Comparison of ENCODE assay signal across 9 cellular contexts in the genomic region with DNA sequence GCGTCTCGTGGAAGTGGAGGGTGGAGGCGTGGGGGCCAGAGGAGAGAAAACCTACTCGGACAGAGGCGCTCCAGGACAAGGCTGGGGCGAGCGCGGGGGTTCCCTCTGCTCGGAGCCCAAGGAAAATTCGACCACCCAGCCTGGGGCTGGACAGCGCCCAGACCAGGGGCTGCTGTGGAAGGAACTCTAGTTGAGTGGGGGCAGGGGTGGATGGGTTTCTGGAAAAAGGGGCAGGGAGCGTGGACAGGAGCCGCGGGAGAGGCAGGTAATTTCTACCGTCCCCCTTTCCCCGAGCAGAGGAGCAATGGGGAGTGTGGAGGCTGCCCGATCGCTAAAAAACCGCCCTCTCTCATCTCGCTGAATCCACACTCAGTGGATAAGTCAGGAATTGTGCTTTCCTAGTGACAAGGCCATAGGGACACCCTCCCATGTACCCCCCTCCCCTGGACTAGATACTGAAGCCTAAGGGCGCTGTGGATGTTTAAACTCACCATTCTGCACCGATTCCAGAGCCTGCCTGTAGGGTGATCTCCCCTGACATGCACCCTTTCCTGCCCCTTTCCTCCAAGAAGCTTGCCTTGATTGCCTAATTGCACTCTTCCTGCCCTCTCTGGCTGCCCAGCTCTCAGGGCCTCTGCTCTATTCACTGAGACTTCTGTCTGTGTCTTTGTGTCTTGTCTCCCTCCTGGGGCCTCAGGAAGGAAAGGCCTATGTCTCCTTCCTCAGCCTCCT.
DNase-seq lines count a peak whose midpoint lies in the region; ATAC-seq, FAIRE-seq and TF ChIP-seq lines count a peak whose summit lies in the region.
"Had no signal": no experiment of that assay in that cellular context is flagged by ENCODE, and none has a peak within 500 bp of the region (broad histone marks: within the 10 kb centered on the region; RNA-seq: fewer than 3 reads in every experiment).

No MANE protein-coding gene starts in this region.

- no peak for FAIRE-seq in H54 (lab: Jason Lieb, UNC)
- FAIRE-seq: A204.1 had no signal

- H3K27ac Mint-ChIP-seq in WTC11 = peak overlapping the region; percentile 98
- peak overlapping the region; percentile 93 for H3K27ac Mint-ChIP-seq in glutamatergic neuron (ENCODE audit: unreplicated experiment)

- CTCF ChIA-PET in WTC11 (lab: Charles Lee) = interaction anchor here (0.6 to 5.9 kb wide), 17 partner anchors 9 to 423 kb away, joined by 3 to 45 read pairs (median 4); partner anchors contain the start of genes IFT20, TMEM97 and TNFAIP1

- H3K9me3 ChIP-seq in gastrocnemius medialis = no peaks in the 10 kb centered on the region

- H3K36me3 Mint-ChIP-seq in WTC11 (peaks cover 4% of the 10 kb centered on the region; the same call in 1 of the 2 replicates), glutamatergic neuron (ENCODE audit: unreplicated experiment) (no peaks in the 10 kb centered on the region)

- H3K27me3 Mint-ChIP-seq in WTC11 (ENCODE audit: low read depth) (peaks cover 4% of the 10 kb centered on the region; the same call in 1 of the 2 replicates), glutamatergic neuron (ENCODE audit: unreplicated experiment) (peaks cover 5% of the 10 kb centered on the region)

- H3K36me3 ChIP-seq in gastrocnemius medialis = no peaks in the 10 kb centered on the region

- TF ChIP-seq CTCF in WTC11 (IDR thresholded peaks at IDR 0.05) = no peak
- peak; percentile 41 for TF ChIP-seq CTCF in glutamatergic neuron (IDR thresholded peaks at IDR 0.05; ENCODE audit: partially characterized antibody, unreplicated experiment)
- TF ChIP-seq CTCF in gastrocnemius medialis (IDR thresholded peaks at IDR 0.05 in 4 of 5, conservative IDR thresholded peaks at IDR 0.05 in 1 of 5) = no peak

- in situ Hi-C loops in gastrocnemius medialis (cut with MboI; ENCODE audit: low sequenced_read_pairs in 4 of 4) = loop anchor here in 1 of 4 donors (25.0 kb wide), 1 partner anchor 184 kb away; the partner anchor contains the start of gene SLC46A1

- DNase-seq in DMS 273 (lab: John Stamatoyannopoulos, UW; ENCODE audit: unreplicated experiment) = peak; percentile 17
- no peak for DNase-seq in DMS 273 treated with DMSO at 0.1 percent for 48 hours (lab: John Stamatoyannopoulos, UW)
- no peak for DNase-seq in WTC11 (ENCODE audit: low spot score)
- no peak for DNase-seq in glutamatergic neuron
- no peak for DNase-seq in gastrocnemius medialis
- no peak for DNase-seq in H54 (ENCODE audit: insufficient read length, low spot score)
- DNase-seq in NCI-H1436 (lab: John Stamatoyannopoulos, UW) = no peak
- no peak for DNase-seq in superior temporal gyrus (ENCODE audit: extremely low spot score)

- H3K9me3 Mint-ChIP-seq in WTC11 = no peaks in the 10 kb centered on the region
- peaks cover 5% of the 10 kb centered on the region for H3K9me3 Mint-ChIP-seq in glutamatergic neuron (ENCODE audit: unreplicated experiment)

- H3K4me3 ChIP-seq in gastrocnemius medialis = peak overlapping the region in 3 of 4 donors; percentile 24 to 36 (median 35)

- H3K4me1 Mint-ChIP-seq in WTC11 (peaks cover 24% of the 10 kb centered on the region), glutamatergic neuron (ENCODE audit: low read depth, unreplicated experiment) (peaks cover 10% of the 10 kb centered on the region)

- no peak for TF ChIP-seq POLR2A in gastrocnemius medialis (IDR thresholded peaks at IDR 0.05)
- TF ChIP-seq POLR2A in H54 (IDR thresholded peaks at IDR 0.05; ENCODE audit: low read depth, low read length) = no peak

- intact Hi-C loops in gastrocnemius medialis (cut with DNase I; ENCODE audit: low total_unique reads) = no loop called here

- H3K27ac ChIP-seq in gastrocnemius medialis = no peak overlapping the region

- H3K4me3 Mint-ChIP-seq in WTC11 (peak overlapping the region; percentile 97), glutamatergic neuron (ENCODE audit: unreplicated experiment) (peak overlapping the region; percentile 94)

- H3K4me1 ChIP-seq in gastrocnemius medialis = peaks cover 0 to 5% of the 10 kb centered on the region in 2 donors

- H3K27me3 ChIP-seq in gastrocnemius medialis = peaks cover 38 to 50% (median 42%) of the 10 kb centered on the region in 3 donors

- POLR2A ChIA-PET in WTC11 (lab: Charles Lee) = no interaction called here

- peak; percentile 36 for ATAC-seq in WTC11
- ATAC-seq in gastrocnemius medialis = no peak

TF ChIP-seq in WTC11, 78 proteins besides CTCF, POLR2A, EP300 and RAD21:
- TF ChIP-seq, protein P1, sequence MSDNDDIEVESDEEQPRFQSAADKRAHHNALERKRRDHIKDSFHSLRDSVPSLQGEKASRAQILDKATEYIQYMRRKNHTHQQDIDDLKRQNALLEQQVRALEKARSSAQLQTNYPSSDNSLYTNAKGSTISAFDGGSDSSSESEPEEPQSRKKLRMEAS (CRISPR knock-in tag; IDR thresholded peaks at IDR 0.05) = no peak
- TF ChIP-seq, protein P2, sequence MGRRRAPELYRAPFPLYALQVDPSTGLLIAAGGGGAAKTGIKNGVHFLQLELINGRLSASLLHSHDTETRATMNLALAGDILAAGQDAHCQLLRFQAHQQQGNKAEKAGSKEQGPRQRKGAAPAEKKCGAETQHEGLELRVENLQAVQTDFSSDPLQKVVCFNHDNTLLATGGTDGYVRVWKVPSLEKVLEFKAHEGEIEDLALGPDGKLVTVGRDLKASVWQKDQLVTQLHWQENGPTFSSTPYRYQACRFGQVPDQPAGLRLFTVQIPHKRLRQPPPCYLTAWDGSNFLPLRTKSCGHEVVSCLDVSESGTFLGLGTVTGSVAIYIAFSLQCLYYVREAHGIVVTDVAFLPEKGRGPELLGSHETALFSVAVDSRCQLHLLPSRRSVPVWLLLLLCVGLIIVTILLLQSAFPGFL (CRISPR knock-in tag; IDR thresholded peaks at IDR 0.05; ENCODE audit: borderline replicate concordance) = no peak
- TF ChIP-seq ZBTB43 (CRISPR knock-in tag; IDR thresholded peaks at IDR 0.05) (no peak), ZNF232 (CRISPR knock-in tag; IDR thresholded peaks at IDR 0.05) (no peak), SMAD3 (CRISPR knock-in tag; IDR thresholded peaks at IDR 0.05; ENCODE audit: borderline replicate concordance) (no peak; the same call in 1 of the 2 replicates), KAT7 (CRISPR knock-in tag; IDR thresholded peaks at IDR 0.05; ENCODE audit: borderline replicate concordance) (peak; percentile 18; the same call in 1 of the 2 replicates), NR1H2 (CRISPR knock-in tag; IDR thresholded peaks at IDR 0.05) (no peak), MYBL2 (CRISPR knock-in tag; IDR thresholded peaks at IDR 0.05) (0 out of 2 replicates have a peak, but pooled peaks have one; percentile 3), NFYB (CRISPR knock-in tag; conservative IDR thresholded peaks at IDR 0.05; ENCODE audit: low read depth) (no peak)
- TF ChIP-seq, protein P3, sequence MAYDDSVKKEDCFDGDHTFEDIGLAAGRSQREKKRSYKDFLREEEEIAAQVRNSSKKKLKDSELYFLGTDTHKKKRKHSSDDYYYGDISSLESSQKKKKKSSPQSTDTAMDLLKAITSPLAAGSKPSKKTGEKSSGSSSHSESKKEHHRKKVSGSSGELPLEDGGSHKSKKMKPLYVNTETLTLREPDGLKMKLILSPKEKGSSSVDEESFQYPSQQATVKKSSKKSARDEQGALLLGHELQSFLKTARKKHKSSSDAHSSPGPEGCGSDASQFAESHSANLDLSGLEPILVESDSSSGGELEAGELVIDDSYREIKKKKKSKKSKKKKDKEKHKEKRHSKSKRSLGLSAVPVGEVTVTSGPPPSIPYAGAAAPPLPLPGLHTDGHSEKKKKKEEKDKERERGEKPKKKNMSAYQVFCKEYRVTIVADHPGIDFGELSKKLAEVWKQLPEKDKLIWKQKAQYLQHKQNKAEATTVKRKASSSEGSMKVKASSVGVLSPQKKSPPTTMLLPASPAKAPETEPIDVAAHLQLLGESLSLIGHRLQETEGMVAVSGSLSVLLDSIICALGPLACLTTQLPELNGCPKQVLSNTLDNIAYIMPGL (CRISPR knock-in tag; IDR thresholded peaks at IDR 0.05) = no peak
